ENCODE assay signal across 9 cellular contexts in the genomic region with DNA sequence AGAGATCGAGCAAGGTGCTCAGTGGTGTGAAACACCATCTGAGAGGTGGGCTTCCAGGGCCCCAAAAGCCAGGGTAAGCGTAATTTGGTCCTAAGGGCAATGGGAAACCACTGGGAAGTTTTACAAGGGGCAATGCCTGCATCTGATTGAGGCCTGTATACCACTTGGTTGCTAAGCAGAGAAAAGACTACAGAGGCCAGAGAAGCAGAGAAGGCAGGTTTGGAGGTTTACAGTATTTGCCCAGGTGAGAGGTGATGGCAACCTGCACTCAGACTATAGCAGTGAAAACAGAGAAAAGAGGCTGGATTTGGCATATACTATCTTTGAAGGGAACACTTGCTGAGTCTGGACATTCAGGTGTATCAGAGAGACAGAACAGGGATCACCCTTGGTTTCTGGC.
"Had no signal": no experiment of that assay in that cellular context is flagged by ENCODE, and none has a peak within 500 bp of the region (broad histone marks: within the 10 kb centered on the region; RNA-seq: fewer than 3 reads in every experiment).

No MANE protein-coding gene starts in this region.

- H2AFZ ChIP-seq: GM23248 had no signal

- FAIRE-seq: HepG2, K562 had no signal

- H3K36me3 ChIP-seq: HAP-1 had no signal

- H3K4me3 ChIP-seq: GM23248, HAP-1, K562 had no signal

- DNase-seq: GM23248, GOT3, H7, HFFc6 had no signal

- H3K4me3 Mint-ChIP-seq: HFFc6 had no signal

- H3K9ac ChIP-seq: GM23248 had no signal

- H3K4me1 ChIP-seq: HAP-1 had no signal

- H3K9me3 ChIP-seq: HAP-1 had no signal

- H3K27ac ChIP-seq: GM23248, HL-60 had no signal

- ATAC-seq: HCT116, HepG2, K562 had no signal

- H3K9me3 Mint-ChIP-seq: HFFc6 had no signal

- H3K27ac Mint-ChIP-seq: HFFc6 had no signal
